Comparison of ENCODE assay signal across 10 cellular contexts in the genomic region with DNA sequence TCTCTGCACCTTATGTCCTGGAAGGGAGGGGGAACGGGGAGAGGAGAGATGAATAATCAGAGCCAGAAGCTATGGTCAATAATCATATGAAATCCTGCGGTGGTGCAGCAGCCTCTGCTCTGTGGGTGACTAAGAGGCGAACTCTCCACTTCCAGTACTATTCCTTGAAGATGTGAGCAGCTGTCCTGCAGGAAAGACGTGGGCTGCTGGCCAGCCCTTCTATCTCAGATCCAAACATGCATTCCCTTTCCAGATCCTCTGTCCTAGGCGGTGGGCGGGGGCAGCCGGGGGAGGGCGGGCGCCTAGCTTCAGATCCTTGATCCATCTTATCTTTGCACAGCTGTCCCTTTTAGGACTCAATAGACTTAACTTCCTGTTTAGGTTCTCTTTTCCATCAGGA. TPM values are rescaled to one million over a fixed set of nuclear protein-coding genes. Genes with fewer than 3 reads are reported as not detected.
DNase-seq lines count a peak whose midpoint lies in the region; TF ChIP-seq lines count a peak whose summit lies in the region.
"Had no signal": no experiment of that assay in that cellular context is flagged by ENCODE, and none has a peak within 500 bp of the region (broad histone marks: within the 10 kb centered on the region; RNA-seq: fewer than 3 reads in every experiment).

No MANE protein-coding gene starts in this region.

- H3K27ac Mint-ChIP-seq in CD4-positive, alpha-beta memory T cell, result no peak overlapping the region

- H3K4me3 Mint-ChIP-seq in CD4-positive, alpha-beta memory T cell, result no peak overlapping the region

- H3K27ac ChIP-seq in transverse colon, result peak overlapping the region; percentile 72 to 83 (median 79)
- H3K27ac ChIP-seq in CD4-positive, alpha-beta memory T cell (ENCODE audit: low read depth, low read length), result no peak overlapping the region

- peaks cover 0 to 4% (median 0%) of the 10 kb centered on the region in 8 donors for H3K9me3 Mint-ChIP-seq in CD4-positive, alpha-beta memory T cell

- CTCF ChIA-PET in CD4-positive, alpha-beta memory T cell (lab: Charles Lee; ENCODE audit: partially characterized antibody), result interaction anchor here (0.8 to 1.6 kb wide), 2 partner anchors 10 to 13 kb away, joined by 4 to 5 read pairs; no protein-coding TSS in a partner anchor

- no peaks in the 10 kb centered on the region for H3K9me3 ChIP-seq in transverse colon
- H3K9me3 ChIP-seq in CD4-positive, alpha-beta memory T cell (ENCODE audit: control insufficient read depth in 1 of 2, low read length in 2 of 2), result no peaks in the 10 kb centered on the region

- H3K27me3 Mint-ChIP-seq in CD4-positive, alpha-beta memory T cell, result peaks cover 0 to 1% of the 10 kb centered on the region in 2 donors

- in situ Hi-C loops in transverse colon (cut with MboI; ENCODE audit: low pct_ligation_motif_present in 1 of 4, low pct_unique_long_range_greater_than_20kb in 1 of 4, low sequenced_read_pairs in 3 of 4), result no loop called here

- no peaks in the 10 kb centered on the region for H3K4me1 Mint-ChIP-seq in CD4-positive, alpha-beta memory T cell

- H3K36me3 Mint-ChIP-seq in CD4-positive, alpha-beta memory T cell, result no peaks in the 10 kb centered on the region

- H3K27me3 ChIP-seq in kidney epithelial cell (ENCODE audit: control insufficient read depth, insufficient read depth, low read length), result no peaks in the 10 kb centered on the region
- H3K27me3 ChIP-seq in transverse colon, result no peaks in the 10 kb centered on the region
- no peaks in the 10 kb centered on the region for H3K27me3 ChIP-seq in CD4-positive, alpha-beta memory T cell (ENCODE audit: insufficient read depth, low read length)

- intact Hi-C loops in transverse colon (cut with DNase I; ENCODE audit: low total_unique reads), result no loop called here
- intact Hi-C loops in CD4-positive, alpha-beta memory T cell (cut with micrococcal nuclease), result no loop called here

- no peak for TF ChIP-seq POLR2A in transverse colon (IDR thresholded peaks at IDR 0.05)

- H3K36me3 ChIP-seq in kidney epithelial cell (ENCODE audit: control insufficient read depth, insufficient read depth, low read length), result no peaks in the 10 kb centered on the region
- no peaks in the 10 kb centered on the region for H3K36me3 ChIP-seq in transverse colon
- no peaks in the 10 kb centered on the region for H3K36me3 ChIP-seq in CD4-positive, alpha-beta memory T cell (ENCODE audit: insufficient read depth, low read length)

- WGBS in transverse colon (ENCODE audit: low coverage in 1 of 2), 2 donors, result 10 to 20% methylated on average over 2 to 9 of the region's 9 CpGs

- POLR2A ChIA-PET in CD4-positive, alpha-beta memory T cell (lab: Charles Lee; ENCODE audit: partially characterized antibody), result no interaction called here

- H3K4me3 ChIP-seq in kidney epithelial cell (ENCODE audit: low read depth, low read length) (no peak overlapping the region), transverse colon (no peak overlapping the region)
- H3K4me3 ChIP-seq in CD4-positive, alpha-beta memory T cell (ENCODE audit: low read length in 2 of 2), result no peak overlapping the region

- H3K4me1 ChIP-seq in transverse colon, result peaks cover 0 to 21% (median 15%) of the 10 kb centered on the region in 4 donors
- no peaks in the 10 kb centered on the region for H3K4me1 ChIP-seq in CD4-positive, alpha-beta memory T cell (ENCODE audit: insufficient read depth, low read length)

- no peak for TF ChIP-seq CTCF in kidney epithelial cell (IDR thresholded peaks at IDR 0.05; ENCODE audit: insufficient read depth, low read length, poor library complexity, severe bottlenecking)
- TF ChIP-seq CTCF in transverse colon (IDR thresholded peaks at IDR 0.05), result no peak

- no peak for TF ChIP-seq EP300 in transverse colon (IDR thresholded peaks at IDR 0.05; ENCODE audit: low read depth)

- DNase-seq in DMS79 treated with DMSO at 0.1 percent for 48 hours (lab: John Stamatoyannopoulos, UW), result peak; percentile 42
- DNase-seq in DMS79 (lab: John Stamatoyannopoulos, UW), result no peak
- DNase-seq in astrocyte of the hippocampus (ENCODE audit: low read depth, low spot score), result peak; percentile 61
- peak; percentile 41 for DNase-seq in kidney epithelial cell (ENCODE audit: low read depth)
- DNase-seq in transverse colon, result peak; percentile 62
- no peak for DNase-seq in activated T-cell treated with anti-CD3 and anti-CD28 coated beads, Interleukin-2, amount 50 U/mL, for 48 hours
- DNase-seq in activated T-cell treated with anti-CD3 and anti-CD28 coated beads, Interleukin-2, amount 50 U/mL, for 1 hour, result no peak
- no peak for DNase-seq in CD4-positive, alpha-beta memory T cell
- DNase-seq: activated T-cell treated with anti-CD3 and anti-CD28 coated beads for 4 hours; stimulated activated CD4-positive, alpha-beta T cell treated with anti-CD3 and anti-CD28 coated beads, Interleukin-4, amount 100 ng/mL, for 24 hours had no signal

RNA-seq across cellular contexts. Expression of gene SPINK2, which starts 34.5 kb away (rescaled TPM):
- not detected in 2 replicates for total RNA-seq in kidney epithelial cell
- total RNA-seq in transverse colon, result 1 to 10 TPM in 1 of 4 donors, under 1 TPM in 1, not detected in 2; 0.68 to 2.9 TPM
- 1 to 10 TPM; 3.2 to 3.6 TPM for total RNA-seq in CD4-positive, alpha-beta memory T cell
- 1 to 10 TPM; 5.9 to 7.6 TPM for polyA plus RNA-seq in CD4-positive, alpha-beta memory T cell

Comparison
In these comparisons a context has a peak if more than half of its experiments do, and no peak if none do; other contexts are left out.
1. DNase-seq: peak in DMS79 treated with DMSO at 0.1 percent for 48 hours (single experiment), astrocyte of the hippocampus (single experiment), kidney epithelial cell (single experiment) and transverse colon (single experiment); none in DMS79 (single experiment), activated T-cell treated with anti-CD3 and anti-CD28 coated beads, Interleukin-2, amount 50 U/mL, for 48 hours (0 of 2), activated T-cell treated with anti-CD3 and anti-CD28 coated beads, Interleukin-2, amount 50 U/mL, for 1 hour (single experiment) and CD4-positive, alpha-beta memory T cell (0 of 5).